17 cellular contexts compared by ENCODE assay signal in genomic region chr1:43418858-43419257, GRCh38.
"Had no signal": no experiment of that assay in that cellular context is flagged by ENCODE, and none has a peak within 500 bp of the region (broad histone marks: within the 10 kb centered on the region; RNA-seq: fewer than 3 reads in every experiment).

No MANE protein-coding gene starts in this region.

- H3K4me3 Mint-ChIP-seq: activated naive CD8-positive, alpha-beta T cell treated with anti-CD3 and anti-CD28 coated beads for 36 hours; central memory CD8-positive, alpha-beta T cell; effector memory CD8-positive, alpha-beta T cell; natural killer cell; WTC11 had no signal

- H3K27me3 Mint-ChIP-seq: activated naive CD8-positive, alpha-beta T cell treated with anti-CD3 and anti-CD28 coated beads for 36 hours; central memory CD8-positive, alpha-beta T cell; effector memory CD8-positive, alpha-beta T cell had no signal

- H3K9me3 Mint-ChIP-seq: activated naive CD8-positive, alpha-beta T cell treated with anti-CD3 and anti-CD28 coated beads for 36 hours; central memory CD8-positive, alpha-beta T cell; effector memory CD8-positive, alpha-beta T cell; WTC11 had no signal

- H3K27ac Mint-ChIP-seq: activated naive CD8-positive, alpha-beta T cell treated with anti-CD3 and anti-CD28 coated beads for 36 hours; effector memory CD8-positive, alpha-beta T cell; natural killer cell; WTC11 had no signal

- H3K4me1 Mint-ChIP-seq: activated naive CD8-positive, alpha-beta T cell treated with anti-CD3 and anti-CD28 coated beads for 36 hours had no signal

- FAIRE-seq: colon, endothelial cell of umbilical vein had no signal

- ATAC-seq: effector memory CD8-positive, alpha-beta T cell; gastrocnemius medialis; natural killer cell; WTC11 had no signal

- DNase-seq: activated naive CD8-positive, alpha-beta T cell treated with anti-CD3 and anti-CD28 coated beads for 36 hours; activated T-cell treated with anti-CD3 and anti-CD28 coated beads, Interleukin-2, amount 50 U/mL, for 1 hour; effector memory CD8-positive, alpha-beta T cell; gastrocnemius medialis; hippocampal formation; kidney glomerular epithelial cell; left ventricle myocardium inferior; midbrain; natural killer cell; stimulated activated CD4-positive, alpha-beta T cell treated with anti-CD3 and anti-CD28 coated beads, Interleukin-2, amount 100 ng/mL, for 48 hours; stimulated activated CD8-positive, alpha-beta memory T cell treated with anti-CD3 and anti-CD28 coated beads, Interleukin-4, amount 100 ng/mL, for 48 hours; stimulated activated naive CD4-positive, alpha-beta T cell treated with Interleukin-2 at 50 U/mL for 16 hours; T1000 had no signal

- H3K36me3 Mint-ChIP-seq: natural killer cell had no signal
